In genomic region chr2:69619725-69620124, GRCh38 we compare ENCODE assay signal across 15 cellular contexts. TPM values are rescaled to one million over a fixed set of nuclear protein-coding genes. Genes with fewer than 3 reads are reported as not detected.
DNase-seq lines count a peak whose midpoint lies in the region; ATAC-seq, FAIRE-seq and TF ChIP-seq lines count a peak whose summit lies in the region.
"Had no signal": no experiment of that assay in that cellular context is flagged by ENCODE, and none has a peak within 500 bp of the region (broad histone marks: within the 10 kb centered on the region; RNA-seq: fewer than 3 reads in every experiment).

No MANE protein-coding gene starts in this region.

- no peak overlapping the region for H3K4me3 Mint-ChIP-seq in WTC11
- H3K4me3 Mint-ChIP-seq in naive thymus-derived CD4-positive, alpha-beta T cell, result no peak overlapping the region
- H3K4me3 Mint-ChIP-seq: brain, mesothelial cell of epicardium had no signal

- H3K4me1 ChIP-seq in naive thymus-derived CD4-positive, alpha-beta T cell (ENCODE audit: control insufficient read depth in 2 of 2, insufficient read depth in 2 of 2, low read length in 2 of 2), result peaks cover 63 to 79% of the 10 kb centered on the region in 2 donors
- H3K4me1 ChIP-seq: prostate gland had no signal

- H3K9me3 Mint-ChIP-seq in WTC11, result peaks cover 8% of the 10 kb centered on the region
- H3K9me3 Mint-ChIP-seq in naive thymus-derived CD4-positive, alpha-beta T cell, result peaks cover 0 to 3% (median 0%) of the 10 kb centered on the region in 11 donors
- H3K9me3 Mint-ChIP-seq: mesothelial cell of epicardium had no signal

- H3K27me3 Mint-ChIP-seq in WTC11 (ENCODE audit: low read depth), result no peaks in the 10 kb centered on the region
- no peaks in the 10 kb centered on the region for H3K27me3 Mint-ChIP-seq in naive thymus-derived CD4-positive, alpha-beta T cell
- H3K27me3 Mint-ChIP-seq: brain had no signal

- H3K4me3 ChIP-seq in Jurkat, Clone E6-1 (ENCODE audit: low read length), result peak overlapping the region; percentile 34
- H3K4me3 ChIP-seq in naive thymus-derived CD4-positive, alpha-beta T cell (ENCODE audit: low read length), result peak overlapping the region; percentile 34
- H3K4me3 ChIP-seq: hepatocyte, PC-9, prostate gland had no signal

- CTCF ChIA-PET in WTC11 (lab: Charles Lee), result no interaction called here
- CTCF ChIA-PET in naive thymus-derived CD4-positive, alpha-beta T cell (lab: Charles Lee), result interaction anchor here (0.6 to 1.0 kb wide), 3 partner anchors 30 to 54 kb away, joined by 3 read pairs; no protein-coding TSS in a partner anchor

- TF ChIP-seq CTCF in GM10266 (IDR thresholded peaks at IDR 0.05; ENCODE audit: control insufficient read depth, insufficient read depth, low read depth, missing control alignments) (no peak), WTC11 (IDR thresholded peaks at IDR 0.05) (no peak)

- H3K9me3 ChIP-seq in naive thymus-derived CD4-positive, alpha-beta T cell (ENCODE audit: control insufficient read depth in 2 of 3, low read length in 3 of 3), result no peaks in the 10 kb centered on the region
- H3K9me3 ChIP-seq: prostate gland had no signal

- no peaks in the 10 kb centered on the region for H3K4me1 Mint-ChIP-seq in WTC11
- H3K4me1 Mint-ChIP-seq in naive thymus-derived CD4-positive, alpha-beta T cell, result peaks cover 0 to 26% (median 15%) of the 10 kb centered on the region in 7 donors
- H3K4me1 Mint-ChIP-seq: brain had no signal

- peak overlapping the region; percentile 52 for H3K27ac ChIP-seq in naive thymus-derived CD4-positive, alpha-beta T cell (ENCODE audit: low read depth, low read length)
- H3K27ac ChIP-seq: hepatocyte, KMS-11, prostate gland had no signal

- peak; percentile 57 for DNase-seq in GM10266 (ENCODE audit: extremely low spot score)
- peak; percentile 81 for DNase-seq in Jurkat, Clone E6-1 (ENCODE audit: low read depth, low spot score)
- DNase-seq in WTC11 (ENCODE audit: low spot score), result no peak
- DNase-seq in naive thymus-derived CD4-positive, alpha-beta T cell, result peak in 1 of 9 donors; percentile 23
- DNase-seq in H54 (ENCODE audit: insufficient read length, low spot score), result no peak
- DNase-seq in SW 1271 (lab: John Stamatoyannopoulos, UW), result no peak
- no peak for DNase-seq in T1000 (lab: John Stamatoyannopoulos, UW)
- DNase-seq: COR-L47, NCI-H2171 treated with DMSO at 0.1 percent for 48 hours, PC-9 had no signal

- POLR2A ChIA-PET in WTC11 (lab: Charles Lee), result no interaction called here
- POLR2A ChIA-PET in naive thymus-derived CD4-positive, alpha-beta T cell (lab: Charles Lee), result interaction anchor here (0.6 to 5.4 kb wide), 2 partner anchors 24 to 74 kb away, joined by 3 to 45 read pairs; partner anchors contain the start of gene AAK1

- peaks cover 0 to 9% (median 0%) of the 10 kb centered on the region in 3 experiments for H3K36me3 ChIP-seq in naive thymus-derived CD4-positive, alpha-beta T cell (ENCODE audit: control insufficient read depth in 2 of 3, insufficient read depth in 3 of 3, low read length in 3 of 3)
- H3K36me3 ChIP-seq: prostate gland had no signal

- intact Hi-C loops in naive thymus-derived CD4-positive, alpha-beta T cell (cut with micrococcal nuclease), result loop anchor here (1.0 to 2.0 kb wide), 4 partner anchors 9 to 77 kb away; no protein-coding TSS in a partner anchor

- no peaks in the 10 kb centered on the region for H3K27me3 ChIP-seq in naive thymus-derived CD4-positive, alpha-beta T cell (ENCODE audit: control insufficient read depth in 2 of 2, insufficient read depth in 2 of 2, low read length in 2 of 2)
- H3K27me3 ChIP-seq: hepatocyte had no signal

- peaks cover 5% of the 10 kb centered on the region; the same call in 1 of the 2 replicates for H3K36me3 Mint-ChIP-seq in WTC11
- peaks cover under 1 to 32% (median 23%) of the 10 kb centered on the region in 5 donors for H3K36me3 Mint-ChIP-seq in naive thymus-derived CD4-positive, alpha-beta T cell

- peak; percentile 46 for ATAC-seq in WTC11
- ATAC-seq in naive thymus-derived CD4-positive, alpha-beta T cell, result peak; percentile 44

- no peak for TF ChIP-seq POLR2A in H54 (IDR thresholded peaks at IDR 0.05; ENCODE audit: low read depth, low read length)

- no peak for FAIRE-seq in H54 (lab: Jason Lieb, UNC)

- no peak overlapping the region for H3K27ac Mint-ChIP-seq in WTC11
- H3K27ac Mint-ChIP-seq in naive thymus-derived CD4-positive, alpha-beta T cell, result no peak overlapping the region
- H3K27ac Mint-ChIP-seq: brain, mesothelial cell of epicardium had no signal

TF ChIP-seq in WTC11, 78 proteins besides CTCF, POLR2A, EP300 and RAD21:
- no peak for TF ChIP-seq ZNF423 (CRISPR knock-in tag; IDR thresholded peaks at IDR 0.05)
- no peak for TF ChIP-seq OVOL2 (CRISPR knock-in tag; IDR thresholded peaks at IDR 0.05; ENCODE audit: borderline replicate concordance)
- no peak for TF ChIP-seq E2F4 (CRISPR knock-in tag; IDR thresholded peaks at IDR 0.05; ENCODE audit: borderline replicate concordance, low read depth)
- TF ChIP-seq ERG (CRISPR knock-in tag; IDR thresholded peaks at IDR 0.05), result no peak
- no peak for TF ChIP-seq FOXJ3 (CRISPR knock-in tag; IDR thresholded peaks at IDR 0.05; ENCODE audit: borderline replicate concordance)

RNA-seq across cellular contexts. Expression of gene AAK1, which starts 23.8 kb away (rescaled TPM):
- 13.6 TPM for polyA plus RNA-seq in Jurkat, Clone E6-1 (2012; ENCODE audit: insufficient read depth, insufficient read length)
- 32.3 to 35.7 TPM (median 35.6 TPM) in 3 replicates for total RNA-seq in WTC11 (2021)
- total RNA-seq in naive thymus-derived CD4-positive, alpha-beta T cell, result 100 to 1,000 TPM; 114 to 253 (median 218) TPM
- polyA plus RNA-seq in naive thymus-derived CD4-positive, alpha-beta T cell, result 10 to 100 TPM; 71.5 to 84.6 TPM

Comparison
In these comparisons a context has a peak if more than half of its experiments do, and no peak if none do; other contexts are left out.
1. DNase-seq: peak in GM10266 (single experiment) and Jurkat, Clone E6-1 (single experiment); none in WTC11 (single experiment), H54 (single experiment), SW 1271 (0 of 2) and T1000 (single experiment).